12 cellular contexts compared by ENCODE assay signal in genomic region chr7:93601363-93601762, GRCh38. TPM values are rescaled to one million over a fixed set of nuclear protein-coding genes. Genes with fewer than 3 reads are reported as not detected.
DNase-seq lines count a peak whose midpoint lies in the region.
"Had no signal": no experiment of that assay in that cellular context is flagged by ENCODE, and none has a peak within 500 bp of the region (broad histone marks: within the 10 kb centered on the region; RNA-seq: fewer than 3 reads in every experiment).

No MANE protein-coding gene starts in this region.

- no peak overlapping the region for H3K18ac ChIP-seq in mesendoderm (ENCODE audit: low read length)

- no peak overlapping the region for H3K23ac ChIP-seq in mesendoderm (ENCODE audit: low read length)

- H3K4ac ChIP-seq in mesendoderm (ENCODE audit: low read depth, low read length) = no peak overlapping the region

- no CpG with 5 or more reads among the region's 1 CpG for WGBS in mesendoderm (ENCODE audit: extremely low coverage, insufficient coverage, low lambda C conversion rate)

- peak; percentile 16 for DNase-seq in NCI-H1436 (lab: John Stamatoyannopoulos, UW)
- DNase-seq in NCI-H1436 treated with DMSO at 0.1 percent for 48 hours (lab: John Stamatoyannopoulos, UW) = no peak
- DNase-seq in NCI-H1694 (lab: John Stamatoyannopoulos, UW) = peak; percentile 23
- peak; percentile 47 to 77 for DNase-seq in SJCRH30
- peak; percentile 31 for DNase-seq in mesendoderm
- DNase-seq in NCI-H146 (lab: John Stamatoyannopoulos, UW) = no peak
- no peak for DNase-seq in islet precursor cell
- no peak for DNase-seq in ecto neural progenitor cell (ENCODE audit: low spot score)
- DNase-seq: activated CD8-positive, alpha-beta memory T cell treated with anti-CD3 and anti-CD28 coated beads, Interleukin-2, amount 10 ng/mL, durations not matched to agents 7 days and 5 days; activated naive CD4-positive, alpha-beta T cell treated with anti-CD3 and anti-CD28 coated beads, Interleukin-2, amount 50 U/mL, for 16 hours; pancreas had no signal

- H2BK120ac ChIP-seq in mesendoderm (ENCODE audit: low read depth, low read length) = no peak overlapping the region

- H3K79me1 ChIP-seq in mesendoderm (ENCODE audit: low read length) = no peaks in the 10 kb centered on the region

- H3K4me1 ChIP-seq in SJCRH30 (no peaks in the 10 kb centered on the region), mesendoderm (ENCODE audit: control insufficient read depth, low read depth, low read length) (peaks cover 2% of the 10 kb centered on the region)
- H3K4me1 ChIP-seq: pancreas had no signal

- no peak overlapping the region for H4K5ac ChIP-seq in mesendoderm (ENCODE audit: low read length)

- H3K56ac ChIP-seq in mesendoderm (ENCODE audit: low read length) = no peak overlapping the region

- no peak overlapping the region for H2AK5ac ChIP-seq in mesendoderm (ENCODE audit: low read length)

- H4K8ac ChIP-seq in mesendoderm (ENCODE audit: low read depth, low read length) = no peak overlapping the region

- H3K4me2 ChIP-seq in mesendoderm (ENCODE audit: low read length) = no peak overlapping the region

- H3K9me3 ChIP-seq in SJCRH30 (replicated peaks) = no peaks in the 10 kb centered on the region
- H3K9me3 ChIP-seq: pancreas had no signal

- no peaks in the 10 kb centered on the region for H3K27me3 ChIP-seq in SJCRH30
- H3K27me3 ChIP-seq in mesendoderm (ENCODE audit: insufficient read depth, low read length, poor library complexity) = no peaks in the 10 kb centered on the region
- H3K27me3 ChIP-seq: pancreas had no signal

- H2BK15ac ChIP-seq in mesendoderm (replicated peaks; ENCODE audit: low read depth) = no peak overlapping the region

- no peak overlapping the region for H2BK5ac ChIP-seq in mesendoderm (ENCODE audit: low read length)

- H3K36me3 ChIP-seq in SJCRH30 (peaks cover 36% of the 10 kb centered on the region), mesendoderm (ENCODE audit: control insufficient read depth, insufficient read depth, low read length) (no peaks in the 10 kb centered on the region)
- H3K36me3 ChIP-seq: pancreas had no signal

- H3K27ac ChIP-seq in SJCRH30 (no peak overlapping the region), mesendoderm (ENCODE audit: low read depth, low read length) (no peak overlapping the region)
- H3K27ac ChIP-seq: pancreas had no signal

- no peaks in the 10 kb centered on the region for H3K79me2 ChIP-seq in mesendoderm (ENCODE audit: control insufficient read depth, insufficient read depth, low read length)

- no peak overlapping the region for H3K9ac ChIP-seq in mesendoderm (ENCODE audit: low read length)

- H3K4me3 ChIP-seq in SJCRH30 (no peak overlapping the region), mesendoderm (ENCODE audit: low read length) (no peak overlapping the region)
- H3K4me3 ChIP-seq: pancreas had no signal

RNA-seq across cellular contexts. Expression of gene CALCR, which starts 26.8 kb away (rescaled TPM):
- 1.3 and 1.9 TPM in 2 replicates for total RNA-seq in SJCRH30 (2014; rRNA removed; shearing (Covaris generic))
- polyA plus RNA-seq in mesendoderm (2013, experiment 1 of 2) = 17.3 TPM
- 16.1 TPM for polyA plus RNA-seq in mesendoderm (2013, experiment 2 of 2)
- total RNA-seq: activated CD8-positive, alpha-beta memory T cell treated with anti-CD3 and anti-CD28 coated beads, Interleukin-2, amount 10 ng/mL, durations not matched to agents 7 days and 5 days; esophagus mucosa; pancreas had no signal

Comparison
In these comparisons a context has a peak if more than half of its experiments do, and no peak if none do; other contexts are left out.
1. DNase-seq: peak in NCI-H1436 (single experiment), NCI-H1694 (single experiment), SJCRH30 (2 of 2) and mesendoderm (single experiment); none in NCI-H1436 treated with DMSO at 0.1 percent for 48 hours (single experiment), NCI-H146 (single experiment), islet precursor cell (single experiment) and ecto neural progenitor cell (single experiment).